26 cellular contexts compared by ENCODE assay signal in the genomic region with DNA sequence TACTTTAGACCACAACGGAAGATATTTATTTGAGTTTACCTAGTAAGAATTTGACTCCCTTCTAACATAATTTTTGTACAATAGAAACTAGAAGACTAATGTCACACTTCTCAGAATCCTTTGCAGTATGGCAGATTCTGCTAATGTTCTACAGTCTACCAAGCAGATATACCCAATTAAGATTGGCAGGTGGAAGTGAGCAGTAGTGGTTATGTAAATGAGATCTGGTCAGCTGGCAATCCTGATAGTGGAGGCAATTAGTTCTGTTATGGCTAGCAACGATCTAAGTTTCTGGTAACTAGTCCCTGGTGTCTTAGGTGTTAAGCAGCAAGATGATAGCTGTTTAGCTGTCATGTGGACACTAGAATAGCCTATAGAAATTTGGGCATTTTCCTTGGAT.
DNase-seq lines count a peak whose midpoint lies in the region; ATAC-seq and TF ChIP-seq lines count a peak whose summit lies in the region.
"Had no signal": no experiment of that assay in that cellular context is flagged by ENCODE, and none has a peak within 500 bp of the region (broad histone marks: within the 10 kb centered on the region; RNA-seq: fewer than 3 reads in every experiment).

No MANE protein-coding gene starts in this region.

- no peaks in the 10 kb centered on the region for H3K36me3 ChIP-seq in PC-9 (ENCODE audit: low read depth)
- H3K36me3 ChIP-seq: SJCRH30 had no signal

- no peaks in the 10 kb centered on the region for H3K4me1 ChIP-seq in PC-9 (replicated peaks; ENCODE audit: insufficient read depth)
- H3K4me1 ChIP-seq: SJCRH30 had no signal

- POLR2A ChIA-PET in PC-9 (lab: Charles Lee; ENCODE audit: unreplicated experiment) = no interaction called here

- ATAC-seq in HG03159 (IDR thresholded peaks at IDR 0.05; ENCODE audit: unreplicated experiment) = peak; percentile 69
- no peak for ATAC-seq in esophagus mucosa
- ATAC-seq: K562, SK-N-SH treated with all-trans-retinoic acid at 6 μM for 48 hours, T-helper 17 cell had no signal

- intact Hi-C loops in PC-9 (cut with micrococcal nuclease; ENCODE audit: unreplicated experiment) = no loop called here

- H3K27ac ChIP-seq in PC-9 = no peak overlapping the region
- H3K27ac ChIP-seq: 22Rv1, GM23248, SJCRH30 had no signal

- H3K27me3 ChIP-seq in PC-9 (ENCODE audit: insufficient read depth, low read depth) = no peaks in the 10 kb centered on the region
- H3K27me3 ChIP-seq: SJCRH30 had no signal

- 0 out of 2 replicates have a peak, but pooled peaks cover 4% of the 10 kb centered on the region for H3K9me3 ChIP-seq in PC-9 (ENCODE audit: insufficient read depth, low read depth)
- H3K9me3 ChIP-seq: SJCRH30 had no signal

- BruUV-seq in PC-9 (replicated peaks; lab: Mats Ljungman, UMichigan) = no TSS peak

- no peaks in the 10 kb centered on the region for H3F3A ChIP-seq in PC-9 (ENCODE audit: insufficient read depth, low read depth)

- H3K4me3 ChIP-seq in PC-9 = no peak overlapping the region
- H3K4me3 ChIP-seq: GM23248, K562, SJCRH30 had no signal

- no peaks in the 10 kb centered on the region for H4K20me1 ChIP-seq in PC-9 (ENCODE audit: insufficient read depth)

- no peak overlapping the region for H2AFZ ChIP-seq in PC-9
- H2AFZ ChIP-seq: GM23248 had no signal

- CTCF ChIA-PET in PC-9 (lab: Charles Lee) = no interaction called here

- no peaks in the 10 kb centered on the region for H3K79me2 ChIP-seq in PC-9 (ENCODE audit: low read depth)

- H3K4me2 ChIP-seq in PC-9 = no peak overlapping the region

- TF ChIP-seq CTCF in PC-9 (conservative IDR thresholded peaks at IDR 0.05) = no peak

- H3K9me2 ChIP-seq in PC-9 (ENCODE audit: insufficient read depth) = no peaks in the 10 kb centered on the region

- DNase-seq in NCI-H82 (lab: John Stamatoyannopoulos, UW) (peak; percentile 8), NCI-H82 treated with DMSO at 0.1 percent for 48 hours (lab: John Stamatoyannopoulos, UW; ENCODE audit: unreplicated experiment) (no peak), NAMALWA (ENCODE audit: low spot score) (peak; percentile 2), HCEC 1CT (no peak), PC-9 (no peak), C1 segment of cervical spinal cord (lab: John Stamatoyannopoulos, UW) (no peak)
- DNase-seq: CD8-positive, alpha-beta memory T cell; DMS 273 treated with DMSO at 0.1 percent for 48 hours; DMS79; EL; GDM1; GM23248; H7; Kasumi-1; NCI-H1105 treated with DMSO at 0.1 percent for 48 hours; NCI-H146; NCI-H2029; NCI-H446 treated with DMSO at 0.1 percent for 48 hours; NCI-H526; SJCRH30; T-helper 17 cell had no signal

Comparison
In these comparisons a context has a peak if more than half of its experiments do, and no peak if none do; other contexts are left out.
1. DNase-seq: peak in NCI-H82 (single experiment) and NAMALWA (single experiment); none in NCI-H82 treated with DMSO at 0.1 percent for 48 hours (single experiment), HCEC 1CT (single experiment), PC-9 (0 of 2) and C1 segment of cervical spinal cord (0 of 14).